In the genomic region with DNA sequence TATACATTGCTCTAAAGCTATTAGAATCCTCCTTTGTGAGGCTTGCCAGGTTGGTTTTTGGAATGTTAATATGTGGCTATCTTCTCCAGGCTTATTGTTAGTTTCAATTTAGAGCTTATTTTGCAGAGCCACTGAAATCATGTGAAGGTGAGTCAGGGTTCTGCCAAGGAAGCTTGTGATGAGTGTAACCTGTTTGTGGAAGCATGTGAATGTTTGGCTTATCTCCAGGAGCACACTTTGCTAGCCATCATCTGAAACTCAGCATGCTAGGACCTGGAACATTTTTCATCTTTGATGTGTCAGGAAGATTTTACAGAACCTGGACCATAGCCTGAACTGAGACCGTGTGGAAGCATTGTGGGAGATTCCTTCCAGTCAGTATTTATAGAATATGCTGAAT, we compare ENCODE assay signal across 11 cellular contexts.
A peak's percentile ranks its signal among the peaks of the same experiment; 100 is the strongest.
DNase-seq lines count a peak whose midpoint lies in the region; ATAC-seq and TF ChIP-seq lines count a peak whose summit lies in the region.
"Had no signal": no experiment of that assay in that cellular context is flagged by ENCODE, and none has a peak within 500 bp of the region (broad histone marks: within the 10 kb centered on the region; RNA-seq: fewer than 3 reads in every experiment).

No MANE protein-coding gene starts in this region.

- H3K27me3 ChIP-seq in PC-3 (ENCODE audit: low read length) (no peaks in the 10 kb centered on the region), endocrine pancreas (ENCODE audit: control insufficient read depth, insufficient read depth, low read length) (no peaks in the 10 kb centered on the region)
- H3K27me3 ChIP-seq: suprapubic skin had no signal

- H3K9me3 ChIP-seq in PC-3 (ENCODE audit: low read length) (no peaks in the 10 kb centered on the region), endocrine pancreas (ENCODE audit: control insufficient read depth, low read length) (no peaks in the 10 kb centered on the region)
- H3K9me3 ChIP-seq: suprapubic skin had no signal

- H3K9ac ChIP-seq in PC-3 (ENCODE audit: low read length) (no peak overlapping the region), endocrine pancreas (ENCODE audit: control insufficient read depth, insufficient read depth, low read length) (no peak overlapping the region)

- no peaks in the 10 kb centered on the region for H4K20me1 ChIP-seq in PC-3 (ENCODE audit: low read length)

- no peaks in the 10 kb centered on the region for H3K9me2 ChIP-seq in PC-3 (replicated peaks; ENCODE audit: low read length)

- H3K36me3 ChIP-seq in PC-3 (ENCODE audit: low read depth, low read length) (no peaks in the 10 kb centered on the region), endocrine pancreas (ENCODE audit: control insufficient read depth, insufficient read depth, low read length) (no peaks in the 10 kb centered on the region)
- H3K36me3 ChIP-seq: suprapubic skin had no signal

- POLR2A ChIA-PET in PC-3 (lab: Charles Lee; ENCODE audit: unreplicated experiment) = interaction anchor here (0.7 kb wide), 1 partner anchor 524 kb away, joined by 7 read pairs; no protein-coding TSS in a partner anchor

- H2AFZ ChIP-seq in PC-3 (ENCODE audit: low read length) = no peak overlapping the region

- no TSS peak for BruUV-seq in PC-3 (replicated peaks; lab: Mats Ljungman, UMichigan)

- DNase-seq in DMS79 treated with DMSO at 0.1 percent for 48 hours (lab: John Stamatoyannopoulos, UW) = peak; percentile 22
- peak; percentile 76 for DNase-seq in PC-3
- no peak for DNase-seq in omental fat pad (ENCODE audit: low spot score)
- DNase-seq in stimulated activated CD4-positive, alpha-beta T cell treated with anti-CD3 and anti-CD28 coated beads, Interleukin-2, amount 100 ng/mL, for 24 hours = no peak
- DNase-seq in stimulated activated CD4-positive, alpha-beta T cell treated with anti-CD3 and anti-CD28 coated beads, Interleukin-15, amount 100 ng/mL, for 24 hours = no peak
- DNase-seq: activated naive CD8-positive, alpha-beta T cell treated with anti-CD3 and anti-CD28 coated beads, Interleukin-2, amount 10 ng/mL, durations not matched to agents 7 days and 5 days had no signal

- CTCF ChIA-PET in PC-3 (lab: Charles Lee) = no interaction called here

- no peak for TF ChIP-seq CTCF in PC-3 (conservative IDR thresholded peaks at IDR 0.05; ENCODE audit: low read depth, low read length)
- no peak for TF ChIP-seq CTCF in omental fat pad (IDR thresholded peaks at IDR 0.05)

- H3K4me2 ChIP-seq in PC-3 (ENCODE audit: low read length) = peak overlapping the region; percentile 56

- peak overlapping the region; percentile 43 for H3K27ac ChIP-seq in PC-3 (ENCODE audit: low read length)
- H3K27ac ChIP-seq: suprapubic skin had no signal

- H3F3A ChIP-seq in PC-3 (ENCODE audit: low read length, unreplicated experiment) = peaks cover 4% of the 10 kb centered on the region

- no peaks in the 10 kb centered on the region for H3K79me2 ChIP-seq in PC-3 (ENCODE audit: low read length)

- intact Hi-C loops in PC-3 (cut with micrococcal nuclease) = loop anchor here (5.0 to 10.0 kb wide), 2 partner anchors 197 to 450 kb away; a partner anchor contains a TSS

- H3K4me1 ChIP-seq in PC-3 (ENCODE audit: insufficient read depth, low read length) = peaks cover 37% of the 10 kb centered on the region
- H3K4me1 ChIP-seq in endocrine pancreas (ENCODE audit: control insufficient read depth, insufficient read depth, low read length) = peaks cover 7% of the 10 kb centered on the region
- H3K4me1 ChIP-seq: suprapubic skin had no signal

- ATAC-seq in PC-3 (peak; percentile 60), omental fat pad (ENCODE audit: low FRiP score) (peak; percentile 86), GM21447 (IDR thresholded peaks at IDR 0.05; ENCODE audit: unreplicated experiment) (no peak), GM21367 (IDR thresholded peaks at IDR 0.05; ENCODE audit: unreplicated experiment) (no peak)
- ATAC-seq: Right ventricle myocardium inferior had no signal

- H3K4me3 ChIP-seq in PC-3 (ENCODE audit: low read length) (no peak overlapping the region), endocrine pancreas (ENCODE audit: control insufficient read depth, insufficient read depth, low read length) (peak overlapping the region; percentile 71)
- H3K4me3 ChIP-seq: suprapubic skin had no signal

Comparison
In these comparisons a context has a peak if more than half of its experiments do, and no peak if none do; other contexts are left out.
1. DNase-seq: peak in DMS79 treated with DMSO at 0.1 percent for 48 hours (single experiment) and PC-3 (single experiment); none in omental fat pad (single experiment), stimulated activated CD4-positive, alpha-beta T cell treated with anti-CD3 and anti-CD28 coated beads, Interleukin-2, amount 100 ng/mL, for 24 hours (0 of 2) and stimulated activated CD4-positive, alpha-beta T cell treated with anti-CD3 and anti-CD28 coated beads, Interleukin-15, amount 100 ng/mL, for 24 hours (single experiment).
2. ATAC-seq: peak in PC-3 (single experiment) and omental fat pad (single experiment); none in GM21447 (single experiment) and GM21367 (single experiment).